Comparison of ENCODE assay signal across 33 cellular contexts in genomic region chr4:829761-830655, GRCh38. TPM values are rescaled to one million over a fixed set of nuclear protein-coding genes. Genes with fewer than 3 reads are reported as not detected.
DNase-seq lines count a peak whose midpoint lies in the region; ATAC-seq, FAIRE-seq and TF ChIP-seq lines count a peak whose summit lies in the region.
"Had no signal": no experiment of that assay in that cellular context is flagged by ENCODE, and none has a peak within 500 bp of the region (broad histone marks: within the 10 kb centered on the region; RNA-seq: fewer than 3 reads in every experiment).

No MANE protein-coding gene starts in this region.

- peak overlapping the region in 6 of 11 experiments; percentile 14 to 41 (median 26); a peak in 7 of 22 replicates for H3K27ac ChIP-seq in BLaER1 treated with 17β-estradiol and CSF1 and Interleukin-3, amounts not matched to agents 10 nM and 100 nM
- H3K27ac ChIP-seq in kidney (ENCODE audit: low read depth in 2 of 2, low read length in 2 of 2) (no peak overlapping the region), psoas muscle (no peak overlapping the region)
- H3K27ac ChIP-seq: epithelial cell of prostate, KMS-11, neutrophil, testis, vagina had no signal

- H3K4me3 ChIP-seq in BLaER1 treated with 17β-estradiol and CSF1 and Interleukin-3, amounts not matched to agents 10 nM and 100 nM = no peak overlapping the region; a peak in 1 of 20 replicates
- H3K4me3 ChIP-seq in kidney (ENCODE audit: low read length in 2 of 2) = no peak overlapping the region
- no peak overlapping the region for H3K4me3 ChIP-seq in psoas muscle
- H3K4me3 ChIP-seq: MG63, testis, vagina had no signal

- H3K4me3 Mint-ChIP-seq in activated naive CD4-positive, alpha-beta T cell treated with anti-CD3 and anti-CD28 coated beads for 36 hours = no peak overlapping the region
- H3K4me3 Mint-ChIP-seq: activated naive CD8-positive, alpha-beta T cell; activated T-helper 1 cell treated with anti-CD3 and anti-CD28 coated beads, Interleukin-12 subunit alpha, Interleukin-12 subunit beta, Interleukin-2, Interleukin-4 antibody, amounts not matched to agents 30 ng/mL and 10 ng/mL and 1 ng/mL, durations not matched to agents 14 hours and 24 hours and 36 hours; T-helper 17 cell had no signal

- ATAC-seq in psoas muscle (no peak), HG02852 (IDR thresholded peaks at IDR 0.05; ENCODE audit: unreplicated experiment) (no peak)
- ATAC-seq: activated CD4-positive, CD25-positive, alpha-beta regulatory T cell treated with anti-CD3 and anti-CD28 coated beads, Interleukin-2, amount 50 U/mL, for 24 hours; PC-3; T-helper 17 cell had no signal

- no peak for TF ChIP-seq CTCF in kidney (IDR thresholded peaks at IDR 0.05; ENCODE audit: borderline replicate concordance, extremely low read depth, insufficient read depth)
- TF ChIP-seq CTCF in psoas muscle (IDR thresholded peaks at IDR 0.05) = no peak

- H3K27ac Mint-ChIP-seq in activated naive CD4-positive, alpha-beta T cell treated with anti-CD3 and anti-CD28 coated beads for 36 hours = no peak overlapping the region
- H3K27ac Mint-ChIP-seq: activated naive CD8-positive, alpha-beta T cell; activated T-helper 1 cell treated with anti-CD3 and anti-CD28 coated beads, Interleukin-12 subunit alpha, Interleukin-12 subunit beta, Interleukin-2, Interleukin-4 antibody, amounts not matched to agents 30 ng/mL and 10 ng/mL and 1 ng/mL, durations not matched to agents 14 hours and 24 hours and 36 hours; T-helper 17 cell had no signal

- H3K9me3 ChIP-seq in BLaER1 treated with 17β-estradiol and CSF1 and Interleukin-3, amounts not matched to agents 10 nM and 100 nM (replicated peaks in 1 of 11) = peaks cover 5 to 16% (median 9%) of the 10 kb centered on the region in 11 experiments; a peak in 15 of 22 replicates
- H3K9me3 ChIP-seq in kidney (ENCODE audit: control insufficient read depth in 1 of 2, low read length in 2 of 2) = peaks cover 2 to 5% of the 10 kb centered on the region in 2 donors
- no peaks in the 10 kb centered on the region for H3K9me3 ChIP-seq in psoas muscle
- H3K9me3 ChIP-seq: MG63, neutrophil, testis, vagina had no signal

- peak overlapping the region; percentile 64 to 83 (median 68) for H3K4me2 ChIP-seq in BLaER1 treated with 17β-estradiol and CSF1 and Interleukin-3, amounts not matched to agents 10 nM and 100 nM
- H3K4me2 ChIP-seq: KMS-11 had no signal

- no peaks in the 10 kb centered on the region for H3K36me3 ChIP-seq in BLaER1 treated with 17β-estradiol and CSF1 and Interleukin-3, amounts not matched to agents 10 nM and 100 nM
- no peaks in the 10 kb centered on the region for H3K36me3 ChIP-seq in kidney (ENCODE audit: control insufficient read depth in 1 of 2, insufficient read depth in 2 of 2, low read length in 2 of 2)
- H3K36me3 ChIP-seq in psoas muscle (ENCODE audit: insufficient read depth in 1 of 2, low read depth in 1 of 2) = no peaks in the 10 kb centered on the region
- H3K36me3 ChIP-seq: MG63, neutrophil, vagina had no signal

- H4K20me1 ChIP-seq in BLaER1 treated with 17β-estradiol and CSF1 and Interleukin-3, amounts not matched to agents 10 nM and 100 nM = peaks cover 0 to 59% (median 13%) of the 10 kb centered on the region in 11 experiments; a peak in 16 of 22 replicates

- H3K27me3 ChIP-seq in BLaER1 treated with 17β-estradiol and CSF1 and Interleukin-3, amounts not matched to agents 10 nM and 100 nM = peaks cover 40 to 64% (median 51%) of the 10 kb centered on the region in 11 experiments
- peaks cover 0 to 61% (median 27%) of the 10 kb centered on the region in 3 donors for H3K27me3 ChIP-seq in psoas muscle (ENCODE audit: insufficient read depth in 3 of 3, low read length in 2 of 3)
- H3K27me3 ChIP-seq: testis had no signal

- peaks cover 46 to 70% (median 62%) of the 10 kb centered on the region in 10 experiments for H3K4me1 ChIP-seq in BLaER1 treated with 17β-estradiol and CSF1 and Interleukin-3, amounts not matched to agents 10 nM and 100 nM
- H3K4me1 ChIP-seq in kidney (ENCODE audit: control insufficient read depth in 1 of 2, insufficient read depth in 1 of 2, low read depth in 1 of 2, low read length in 2 of 2) (no peaks in the 10 kb centered on the region), psoas muscle (no peaks in the 10 kb centered on the region)

- H3K9me3 Mint-ChIP-seq in activated naive CD4-positive, alpha-beta T cell treated with anti-CD3 and anti-CD28 coated beads for 36 hours = no peaks in the 10 kb centered on the region
- H3K9me3 Mint-ChIP-seq: activated T-helper 1 cell treated with anti-CD3 and anti-CD28 coated beads, Interleukin-12 subunit alpha, Interleukin-12 subunit beta, Interleukin-2, Interleukin-4 antibody, amounts not matched to agents 30 ng/mL and 10 ng/mL and 1 ng/mL, durations not matched to agents 14 hours and 24 hours and 36 hours had no signal

- DNase-seq in NCI-H69 (lab: John Stamatoyannopoulos, UW) = peak; percentile 7
- peak; percentile 66 for DNase-seq in kidney
- peak; percentile 8 to 42 for DNase-seq in psoas muscle
- no peak for DNase-seq in activated naive CD4-positive, alpha-beta T cell treated with anti-CD3 and anti-CD28 coated beads for 36 hours
- DNase-seq in T-helper 9 cell = no peak
- DNase-seq: activated CD4-positive, alpha-beta T cell treated with anti-CD3 and anti-CD28 coated beads, Interleukin-2, amount 50 U/mL, for 48 hours; anterior cingulate cortex; effector CD4-positive, alpha-beta T cell; HCEC 1CT; hippocampal formation; MG63; NCI-H1105; NCI-H187 treated with DMSO at 0.1 percent for 48 hours; NCI-H524; NK-92 treated with Interleukin-12 subunit alpha and Interleukin-12 subunit beta, amount 100 ng/mL, for 24 hours; PC-3; stimulated activated naive CD4-positive, alpha-beta T cell treated with Interleukin-2 at 50 U/mL for 16 hours; T-helper 17 cell; testis had no signal

- WGBS in psoas muscle, 3 donors = 44 to 55% (median 53%) methylated on average over 28 of the region's 28 CpGs

- H3K27me3 Mint-ChIP-seq in activated naive CD4-positive, alpha-beta T cell treated with anti-CD3 and anti-CD28 coated beads for 36 hours (ENCODE audit: low read depth) = peaks cover 13% of the 10 kb centered on the region

- H3K4me1 Mint-ChIP-seq in activated naive CD4-positive, alpha-beta T cell treated with anti-CD3 and anti-CD28 coated beads for 36 hours (ENCODE audit: low read depth) = peaks cover 7% of the 10 kb centered on the region

- CTCF ChIA-PET in activated naive CD4-positive, alpha-beta T cell treated with anti-CD3 and anti-CD28 coated beads for 36 hours (lab: Charles Lee) = no interaction called here

- no peak for FAIRE-seq in kidney (lab: Jason Lieb, UNC)
- FAIRE-seq: bronchial epithelial cell, colon, GM12891 had no signal

- no peaks in the 10 kb centered on the region for H3K36me3 Mint-ChIP-seq in activated naive CD4-positive, alpha-beta T cell treated with anti-CD3 and anti-CD28 coated beads for 36 hours (ENCODE audit: low read depth)
- H3K36me3 Mint-ChIP-seq: activated naive CD8-positive, alpha-beta T cell had no signal

- intact Hi-C loops in kidney (cut with DNase I) = no loop called here
- intact Hi-C loops in psoas muscle (cut with DNase I) = no loop called here
- intact Hi-C loops in activated naive CD4-positive, alpha-beta T cell treated with anti-CD3 and anti-CD28 coated beads for 36 hours (cut with micrococcal nuclease) = no loop called here

- peak overlapping the region in 8 of 11 experiments; percentile 1 to 44 (median 26); a peak in 8 of 22 replicates for H3K9ac ChIP-seq in BLaER1 treated with 17β-estradiol and CSF1 and Interleukin-3, amounts not matched to agents 10 nM and 100 nM
- H3K9ac ChIP-seq in kidney (ENCODE audit: low read length in 2 of 2) = no peak overlapping the region
- H3K9ac ChIP-seq: KMS-11 had no signal

RNA-seq across cellular contexts. Expression of gene CPLX1, which starts 4.1 kb away (rescaled TPM):
- total RNA-seq in kidney = 10.2 TPM
- 3.9 TPM for polyA plus RNA-seq in kidney (ENCODE audit: insufficient read depth, low read depth, low replicate concordance)
- total RNA-seq in psoas muscle = 1 to 10 TPM; 1.3 to 1.6 (median 1.5) TPM
- 1 to 10 TPM in 1 of 3 donors, under 1 TPM in 2; 0.44 to 2.3 (median 0.66) TPM for polyA plus RNA-seq in psoas muscle
- total RNA-seq in activated naive CD4-positive, alpha-beta T cell treated with anti-CD3 and anti-CD28 coated beads for 36 hours = under 1 TPM; 0.37 to 0.48 TPM
- total RNA-seq: bronchial epithelial cell, skeletal muscle tissue had no signal
- polyA plus RNA-seq: AG04450 had no signal

Comparison
In these comparisons a context has a peak if more than half of its experiments do, and no peak if none do; other contexts are left out.
1. H3K27ac ChIP-seq: peak in BLaER1 treated with 17β-estradiol and CSF1 and Interleukin-3, amounts not matched to agents 10 nM and 100 nM (6 of 11); none in kidney (0 of 2) and psoas muscle (single experiment).
2. H3K9ac ChIP-seq: peak in BLaER1 treated with 17β-estradiol and CSF1 and Interleukin-3, amounts not matched to agents 10 nM and 100 nM (8 of 11); none in kidney (0 of 2).
3. DNase-seq: peak in NCI-H69 (single experiment), kidney (single experiment) and psoas muscle (2 of 2); none in activated naive CD4-positive, alpha-beta T cell treated with anti-CD3 and anti-CD28 coated beads for 36 hours (single experiment) and T-helper 9 cell (single experiment).